In the genomic region with DNA sequence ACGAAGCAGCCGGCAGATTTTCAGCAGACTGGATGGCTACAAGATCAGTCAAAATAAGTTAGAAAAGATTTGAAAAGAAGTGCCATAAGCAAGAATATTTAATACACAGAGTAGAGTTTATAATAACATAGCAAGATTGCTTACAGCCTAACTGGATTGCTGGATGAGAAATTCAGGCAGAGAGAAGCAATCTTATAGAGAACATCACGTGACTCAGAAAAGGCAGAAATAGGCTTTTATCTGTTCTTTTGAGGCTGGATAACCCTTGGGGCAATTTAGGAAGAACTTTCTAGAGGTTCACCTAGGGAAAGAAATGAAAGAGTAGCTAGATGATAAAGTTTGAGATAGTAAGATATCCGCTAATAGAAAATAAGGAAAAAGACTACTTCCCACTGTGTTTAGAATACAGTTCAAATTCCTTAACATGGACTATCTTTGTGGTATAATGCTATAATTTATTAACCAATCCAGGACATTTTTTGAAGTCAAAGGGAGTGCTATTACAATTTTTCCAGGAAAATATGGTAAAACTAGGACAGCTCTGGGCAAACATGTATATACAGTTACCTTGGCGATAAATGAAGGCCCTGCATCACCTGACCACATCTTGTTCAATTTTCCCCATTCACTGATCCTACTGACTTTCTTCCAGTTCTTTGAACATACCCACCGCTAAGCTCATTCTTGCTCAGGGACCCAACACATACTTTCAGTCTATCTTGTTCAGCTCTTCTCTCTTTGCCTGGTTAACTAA, we compare ENCODE assay signal across 35 cellular contexts. TPM values are rescaled to one million over a fixed set of nuclear protein-coding genes. Genes with fewer than 3 reads are reported as not detected.
"Had no signal": no experiment of that assay in that cellular context is flagged by ENCODE, and none has a peak within 500 bp of the region (broad histone marks: within the 10 kb centered on the region; RNA-seq: fewer than 3 reads in every experiment).

No MANE protein-coding gene starts in this region.

- DNase-seq: activated CD4-positive, alpha-beta T cell treated with anti-CD3 and anti-CD28 coated beads for 48 hours; activated CD4-positive, alpha-beta T cell treated with anti-CD3 and anti-CD28 coated beads, Interleukin-2, amount 50 U/mL, for 48 hours; activated CD8-positive, alpha-beta memory T cell treated with anti-CD3 and anti-CD28 coated beads for 24 hours; activated CD8-positive, alpha-beta memory T cell treated with anti-CD3 and anti-CD28 coated beads, Interleukin-2, amount 50 U/mL, for 4 hours; activated effector memory CD4-positive, alpha-beta T cell treated with anti-CD3 and anti-CD28 coated beads, Interleukin-2, amount 50 U/mL, for 16 hours; activated naive CD4-positive, alpha-beta T cell treated with anti-CD3 and anti-CD28 coated beads, Interleukin-2, amount 10 ng/mL, durations not matched to agents 7 days and 5 days; activated naive CD8-positive, alpha-beta T cell treated with anti-CD3 and anti-CD28 coated beads, Interleukin-2, amount 10 ng/mL, durations not matched to agents 7 days and 5 days; activated T-cell treated with anti-CD3 and anti-CD28 coated beads, Interleukin-2, amount 50 U/mL, for 1 hour; brain microvascular endothelial cell; dorsolateral prefrontal cortex; effector memory CD8-positive, alpha-beta T cell; head of caudate nucleus; hippocampal formation; immature natural killer cell; left ventricle myocardium inferior; naive B cell; nucleus accumbens; psoas muscle; spleen; stimulated activated naive CD4-positive, alpha-beta T cell; T1000; WERI-Rb-1 had no signal

- H3K36me3 Mint-ChIP-seq: activated naive CD4-positive, alpha-beta T cell treated with anti-CD3 and anti-CD28 coated beads, Interleukin-2, amount 10 ng/mL, durations not matched to agents 7 days and 5 days; activated naive CD8-positive, alpha-beta T cell treated with anti-CD3 and anti-CD28 coated beads, Interleukin-2, amount 10 ng/mL, durations not matched to agents 7 days and 5 days; immature natural killer cell; naive B cell had no signal

- FAIRE-seq: urothelium cell line had no signal

- H3K9ac ChIP-seq: parathyroid adenoma had no signal

- H3K79me2 ChIP-seq: parathyroid adenoma had no signal

- H3K36me3 ChIP-seq: ascending aorta, brain microvascular endothelial cell, gastroesophageal sphincter, left ventricle myocardium inferior, right atrium auricular region, spleen, suprapubic skin, tibial nerve, WERI-Rb-1 had no signal

- H3K27ac ChIP-seq: ascending aorta, brain microvascular endothelial cell, coronary artery, dorsolateral prefrontal cortex, gastroesophageal sphincter, left ventricle myocardium inferior, parathyroid adenoma, psoas muscle, right atrium auricular region, spleen, suprapubic skin, tibial nerve, WERI-Rb-1 had no signal

- H3K4me1 ChIP-seq: ascending aorta, gastroesophageal sphincter, left ventricle myocardium inferior, parathyroid adenoma, right atrium auricular region, spleen, suprapubic skin, tibial nerve had no signal

- H3K9me3 ChIP-seq: ascending aorta, gastroesophageal sphincter, left ventricle myocardium inferior, psoas muscle, right atrium auricular region, spleen, suprapubic skin, tibial nerve had no signal

- H2AFZ ChIP-seq: parathyroid adenoma had no signal

- H3K27ac Mint-ChIP-seq: activated naive CD4-positive, alpha-beta T cell treated with anti-CD3 and anti-CD28 coated beads, Interleukin-2, amount 10 ng/mL, durations not matched to agents 7 days and 5 days; activated naive CD8-positive, alpha-beta T cell treated with anti-CD3 and anti-CD28 coated beads, Interleukin-2, amount 10 ng/mL, durations not matched to agents 7 days and 5 days; activated T-helper 1 cell treated with anti-CD3 and anti-CD28 coated beads, Interleukin-12 subunit alpha, Interleukin-12 subunit beta, Interleukin-2, Interleukin-4 antibody, amounts not matched to agents 30 ng/mL and 10 ng/mL and 1 ng/mL, durations not matched to agents 14 hours and 24 hours and 36 hours; effector memory CD8-positive, alpha-beta T cell; T-helper 1 cell treated with Interleukin-12 subunit alpha and Interleukin-12 subunit beta and Interleukin-4 antibody, amounts not matched to agents 30 μg/mL and 1 μg/mL, for 36 hours had no signal

- H3K9me3 Mint-ChIP-seq: activated naive CD4-positive, alpha-beta T cell treated with anti-CD3 and anti-CD28 coated beads, Interleukin-2, amount 10 ng/mL, durations not matched to agents 7 days and 5 days; activated naive CD8-positive, alpha-beta T cell treated with anti-CD3 and anti-CD28 coated beads, Interleukin-2, amount 10 ng/mL, durations not matched to agents 7 days and 5 days; activated T-helper 1 cell treated with anti-CD3 and anti-CD28 coated beads, Interleukin-12 subunit alpha, Interleukin-12 subunit beta, Interleukin-2, Interleukin-4 antibody, amounts not matched to agents 30 ng/mL and 10 ng/mL and 1 ng/mL, durations not matched to agents 14 hours and 24 hours and 36 hours; effector memory CD8-positive, alpha-beta T cell; immature natural killer cell; naive B cell; T-helper 1 cell treated with Interleukin-12 subunit alpha and Interleukin-12 subunit beta and Interleukin-4 antibody, amounts not matched to agents 30 μg/mL and 1 μg/mL, for 36 hours had no signal

- H3K4me3 Mint-ChIP-seq: activated naive CD4-positive, alpha-beta T cell treated with anti-CD3 and anti-CD28 coated beads, Interleukin-2, amount 10 ng/mL, durations not matched to agents 7 days and 5 days; activated naive CD8-positive, alpha-beta T cell treated with anti-CD3 and anti-CD28 coated beads, Interleukin-2, amount 10 ng/mL, durations not matched to agents 7 days and 5 days; activated T-helper 1 cell treated with anti-CD3 and anti-CD28 coated beads, Interleukin-12 subunit alpha, Interleukin-12 subunit beta, Interleukin-2, Interleukin-4 antibody, amounts not matched to agents 30 ng/mL and 10 ng/mL and 1 ng/mL, durations not matched to agents 14 hours and 24 hours and 36 hours; effector memory CD8-positive, alpha-beta T cell; immature natural killer cell; naive B cell; T-helper 1 cell treated with Interleukin-12 subunit alpha and Interleukin-12 subunit beta and Interleukin-4 antibody, amounts not matched to agents 30 μg/mL and 1 μg/mL, for 36 hours had no signal

- H3K27me3 ChIP-seq: ascending aorta, brain microvascular endothelial cell, gastroesophageal sphincter, right atrium auricular region, tibial nerve had no signal

- H3K4me1 Mint-ChIP-seq: activated naive CD4-positive, alpha-beta T cell treated with anti-CD3 and anti-CD28 coated beads, Interleukin-2, amount 10 ng/mL, durations not matched to agents 7 days and 5 days; activated naive CD8-positive, alpha-beta T cell treated with anti-CD3 and anti-CD28 coated beads, Interleukin-2, amount 10 ng/mL, durations not matched to agents 7 days and 5 days; immature natural killer cell had no signal

- H3K4me3 ChIP-seq: ascending aorta, coronary artery, dorsolateral prefrontal cortex, gastroesophageal sphincter, left ventricle myocardium inferior, lung, psoas muscle, right atrium auricular region, spleen, suprapubic skin, tibial nerve had no signal

RNA-seq across cellular contexts. Expression of gene ASB5, which starts 38.0 kb away (rescaled TPM):
- total RNA-seq: activated naive CD8-positive, alpha-beta T cell treated with anti-CD3 and anti-CD28 coated beads, Interleukin-2, amount 10 ng/mL, durations not matched to agents 7 days and 5 days; activated T-helper 1 cell treated with anti-CD3 and anti-CD28 coated beads, Interleukin-12 subunit alpha, Interleukin-12 subunit beta, Interleukin-2, Interleukin-4 antibody, amounts not matched to agents 30 ng/mL and 10 ng/mL and 1 ng/mL, durations not matched to agents 14 hours and 24 hours and 36 hours; ascending aorta; kidney epithelial cell; spleen; suprapubic skin; tibial nerve had no signal
- polyA plus RNA-seq: immature natural killer cell, neural cell had no signal
